Comparison of ENCODE assay signal across 29 cellular contexts in the genomic region with DNA sequence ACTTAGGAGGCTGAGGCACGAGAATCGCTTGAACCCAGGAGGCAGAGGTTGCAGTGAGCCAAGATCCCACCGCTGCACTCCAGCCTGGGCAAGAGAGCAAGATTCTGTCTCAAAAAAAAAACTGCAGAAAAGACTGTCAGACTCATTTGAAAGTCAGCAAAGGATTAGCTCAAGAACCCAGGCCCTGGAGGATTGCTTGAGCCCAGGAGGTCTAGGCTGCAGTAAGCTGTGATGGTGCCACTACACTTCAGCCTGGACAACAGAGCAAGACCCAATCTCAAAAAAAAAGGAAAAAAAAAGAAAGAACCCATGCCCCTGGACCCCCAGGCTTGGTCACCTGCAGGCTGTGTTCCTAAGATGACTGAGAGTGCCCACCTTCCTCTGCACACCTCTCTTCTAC. TPM values are rescaled to one million over a fixed set of nuclear protein-coding genes. Genes with fewer than 3 reads are reported as not detected.
"Had no signal": no experiment of that assay in that cellular context is flagged by ENCODE, and none has a peak within 500 bp of the region (broad histone marks: within the 10 kb centered on the region; RNA-seq: fewer than 3 reads in every experiment).

No MANE protein-coding gene starts in this region.

- H3K27me3 ChIP-seq: brain microvascular endothelial cell, cardiac muscle cell, MG63, SJCRH30 had no signal

- ATAC-seq: activated CD8-positive, alpha-beta T cell treated with anti-CD3 and anti-CD28 coated beads, Interleukin-2, amount 10 ng/mL, durations not matched to agents 7 days and 5 days; activated naive CD4-positive, alpha-beta T cell treated with anti-CD3 and anti-CD28 coated beads, Interleukin-2, amount 50 U/mL, for 72 hours; Right ventricle myocardium inferior; WTC11 had no signal

- H3K27ac ChIP-seq: brain microvascular endothelial cell, cardiac muscle cell, SJCRH30 had no signal

- H3K27ac Mint-ChIP-seq: activated naive CD4-positive, alpha-beta T cell treated with anti-CD3 and anti-CD28 coated beads, Interleukin-2, amount 50 U/mL, for 72 hours; WTC11 had no signal

- H3K4me2 ChIP-seq: SK-N-SH had no signal

- H3K9ac ChIP-seq: SK-N-SH had no signal

- H3K4me3 ChIP-seq: cardiac muscle cell, MG63, SJCRH30 had no signal

- H3K36me3 Mint-ChIP-seq: activated naive CD4-positive, alpha-beta T cell treated with anti-CD3 and anti-CD28 coated beads, Interleukin-2, amount 50 U/mL, for 72 hours; WTC11 had no signal

- H3K9me3 ChIP-seq: MG63, SJCRH30, SK-N-SH had no signal

- H3K4me3 Mint-ChIP-seq: activated CD8-positive, alpha-beta T cell treated with anti-CD3 and anti-CD28 coated beads, Interleukin-2, amount 10 ng/mL, durations not matched to agents 7 days and 5 days; WTC11 had no signal

- H3K9me3 Mint-ChIP-seq: WTC11 had no signal

- H3K36me3 ChIP-seq: brain microvascular endothelial cell, cardiac muscle cell, MG63, SJCRH30 had no signal

- DNase-seq: activated CD4-positive, alpha-beta T cell treated with anti-CD3 and anti-CD28 coated beads for 48 hours; activated CD4-positive, alpha-beta T cell treated with anti-CD3 and anti-CD28 coated beads, Interleukin-2, amount 50 U/mL, for 4 hours; activated CD4-positive, CD25-positive, alpha-beta regulatory T cell treated with anti-CD3 and anti-CD28 coated beads, Interleukin-2, amount 50 U/mL, for 72 hours; activated CD8-positive, alpha-beta memory T cell treated with anti-CD3 and anti-CD28 coated beads, Interleukin-2, amount 50 U/mL, for 48 hours; activated CD8-positive, alpha-beta T cell treated with anti-CD3 and anti-CD28 coated beads, Interleukin-2, amount 10 ng/mL, durations not matched to agents 7 days and 5 days; activated effector memory CD4-positive, alpha-beta T cell treated with anti-CD3 and anti-CD28 coated beads, Interleukin-2, amount 50 U/mL, for 16 hours; activated naive CD4-positive, alpha-beta T cell treated with Interleukin-2 at 50 U/mL for 16 hours; activated T-cell treated with anti-CD3 and anti-CD28 coated beads, Interleukin-2, amount 50 U/mL, for 1 hour; brain microvascular endothelial cell; MG63; MV-4-11; NCI-H1092 treated with DMSO at 0.1 percent for 48 hours; NCI-H1417 treated with DMSO at 0.1 percent for 48 hours; NCI-H1694; NCI-H2029; NCI-H2107; NCI-H345; NCI-H510A; NCI-H526 treated with DMSO at 0.1 percent for 48 hours; NCI-H82; RPMI8226; SJCRH30; SK-N-SH; T-helper 1 cell; T-helper 9 cell had no signal

RNA-seq across cellular contexts. Expression of a gene that starts 36.3 kb away (rescaled TPM):
- total RNA-seq: cardiac muscle cell, SJCRH30, WTC11 had no signal
- polyA plus RNA-seq: cardiac muscle cell, SK-N-SH had no signal
